Comparison of ENCODE assay signal across 8 cellular contexts in genomic region chr10:42638821-42639270, GRCh38. TPM values are rescaled to one million over a fixed set of nuclear protein-coding genes. Genes with fewer than 3 reads are reported as not detected.
DNase-seq lines count a peak whose midpoint lies in the region; TF ChIP-seq lines count a peak whose summit lies in the region.

No MANE protein-coding gene starts in this region.

- H2AFZ ChIP-seq in OCI-LY3 (ENCODE audit: low read depth, low read length) = peak overlapping the region; percentile 97

- H3K9me3 ChIP-seq in BLaER1 (no peaks in the 10 kb centered on the region), OCI-LY3 (ENCODE audit: insufficient read depth, low read length) (no peaks in the 10 kb centered on the region)

- H3K4me2 ChIP-seq in BLaER1 = peak overlapping the region; percentile 84
- H3K4me2 ChIP-seq in OCI-LY3 (ENCODE audit: low read length) = peak overlapping the region; percentile 69

- H3K27ac ChIP-seq in BLaER1 (peak overlapping the region; percentile 90), OCI-LY3 (ENCODE audit: low read length) (peak overlapping the region; percentile 91), dorsolateral prefrontal cortex (peak overlapping the region in 53 of 59 donors; percentile 7 to 97 (median 90))

- H3K4me1 ChIP-seq in BLaER1 (peaks cover 23% of the 10 kb centered on the region), OCI-LY3 (ENCODE audit: low read length) (peaks cover 12% of the 10 kb centered on the region)

- H4K20me1 ChIP-seq in BLaER1 (no peaks in the 10 kb centered on the region), OCI-LY3 (ENCODE audit: insufficient read depth, low read length) (no peaks in the 10 kb centered on the region)

- H3K27ac Mint-ChIP-seq in nephron progenitor cell = no peak overlapping the region

- H3K9ac ChIP-seq in BLaER1 (peak overlapping the region; percentile 87), OCI-LY3 (ENCODE audit: low read length) (peak overlapping the region; percentile 88)

- H3K36me3 ChIP-seq in BLaER1 = peaks cover 18% of the 10 kb centered on the region; the same call in 1 of the 2 replicates
- H3K36me3 ChIP-seq in OCI-LY3 (replicated peaks; ENCODE audit: low read depth, low read length) = no peaks in the 10 kb centered on the region

- TF ChIP-seq CTCF in OCI-LY3 (IDR thresholded peaks at IDR 0.05; ENCODE audit: low read depth, low read length) = no peak
- TF ChIP-seq CTCF in dorsolateral prefrontal cortex (IDR thresholded peaks at IDR 0.05 in 54 of 56, conservative IDR thresholded peaks at IDR 0.05 in 2 of 56; ENCODE audit: low read depth in 1 of 56, partially characterized antibody in 56 of 56) = no peak
- no peak for TF ChIP-seq CTCF in nephron progenitor cell (IDR thresholded peaks at IDR 0.05)

- H3K79me2 ChIP-seq in OCI-LY3 (ENCODE audit: low read length) = peaks cover 9% of the 10 kb centered on the region; the same call in 1 of the 2 replicates

- H3K27me3 ChIP-seq in BLaER1 = no peaks in the 10 kb centered on the region
- H3K27me3 ChIP-seq in OCI-LY3 (ENCODE audit: low read depth, low read length) = no peaks in the 10 kb centered on the region
- no peaks in the 10 kb centered on the region for H3K27me3 ChIP-seq in dorsolateral prefrontal cortex

- H3K27me3 Mint-ChIP-seq in nephron progenitor cell (ENCODE audit: low read depth, poor library complexity) = peaks cover 17% of the 10 kb centered on the region

- peaks cover 32% of the 10 kb centered on the region for H3K4me1 Mint-ChIP-seq in nephron progenitor cell

- no peaks in the 10 kb centered on the region for H3K9me3 Mint-ChIP-seq in nephron progenitor cell

- H3K36me3 Mint-ChIP-seq in nephron progenitor cell (ENCODE audit: low read depth) = peaks cover 28% of the 10 kb centered on the region

- intact Hi-C loops in dorsolateral prefrontal cortex (cut with DNase I) = loop anchor here (2.0 kb wide), 1 partner anchor 86 kb away; no protein-coding TSS in a partner anchor

- H3K4me3 Mint-ChIP-seq in nephron progenitor cell = peak overlapping the region; percentile 89

- H3K4me3 ChIP-seq in BLaER1 (peak overlapping the region; percentile 74), OCI-LY3 (ENCODE audit: low read length) (peak overlapping the region; percentile 98), dorsolateral prefrontal cortex (peak overlapping the region; percentile 54 to 99 (median 85))

- no peak for DNase-seq in dorsolateral prefrontal cortex
- DNase-seq in nephron progenitor cell = no peak
- no peak for DNase-seq in putamen (ENCODE audit: low spot score)
- DNase-seq in cerebellum (ENCODE audit: low spot score) = no peak
- no peak for DNase-seq in NCI-H2171 (lab: John Stamatoyannopoulos, UW)
- no peak for DNase-seq in SHP77 treated with DMSO at 0.1 percent for 48 hours (lab: John Stamatoyannopoulos, UW)

RNA-seq across cellular contexts. Expression of gene ZNF33B, which starts 0.5 kb away (rescaled TPM):
- 10 to 100 TPM; 11.0 to 35.5 (median 21.0) TPM for total RNA-seq in dorsolateral prefrontal cortex
- 50.5 TPM for total RNA-seq in cerebellum
